Comparison of ENCODE assay signal across 26 cellular contexts in genomic region chr2:157345647-157346389, GRCh38. TPM values are rescaled to one million over a fixed set of nuclear protein-coding genes. Genes with fewer than 3 reads are reported as not detected.
"Had no signal": no experiment of that assay in that cellular context is flagged by ENCODE, and none has a peak within 500 bp of the region (broad histone marks: within the 10 kb centered on the region; RNA-seq: fewer than 3 reads in every experiment).

No MANE protein-coding gene starts in this region.

- H3K27me3 Mint-ChIP-seq: activated B cell treated with CpG ODN at 0.5 μM for 24 hours; activated CD4-positive, alpha-beta memory T cell treated with anti-CD3 and anti-CD28 coated beads for 36 hours; activated CD4-positive, alpha-beta T cell treated with anti-CD3 and anti-CD28 coated beads, Interleukin-2, amount 10 ng/mL, durations not matched to agents 7 days and 5 days; T-helper 17 cell had no signal

- DNase-seq: activated B cell treated with CpG ODN at 0.5 μM for 24 hours; activated CD4-positive, alpha-beta memory T cell treated with anti-CD3 and anti-CD28 coated beads for 36 hours; activated CD4-positive, alpha-beta T cell treated with anti-CD3 and anti-CD28 coated beads, Interleukin-2, amount 10 ng/mL, durations not matched to agents 7 days and 5 days; activated CD8-positive, alpha-beta memory T cell treated with anti-CD3 and anti-CD28 coated beads for 24 hours; activated gamma-delta T cell treated with Interleukin-2 at 50 U/mL for 16 hours; activated naive CD4-positive, alpha-beta T cell treated with anti-CD3 and anti-CD28 coated beads, Interleukin-2, amount 50 U/mL, for 16 hours; activated T-cell treated with anti-CD3 and anti-CD28 coated beads, Interleukin-2, amount 50 U/mL, for 48 hours; aorta; caudate nucleus; KG1; NCI-H1092 treated with DMSO at 0.1 percent for 48 hours; NCI-H1436; NCI-H1694 treated with DMSO at 0.1 percent for 48 hours; NCI-H2029 treated with DMSO at 0.1 percent for 48 hours; NCI-H345; NCI-H510A; NCI-H526 treated with DMSO at 0.1 percent for 48 hours; NK-92 treated with Interleukin-12 subunit alpha and Interleukin-12 subunit beta, amount 100 ng/mL, for 24 hours; PC-3; SHP77 treated with DMSO at 0.1 percent for 48 hours; T-helper 17 cell; T-helper 9 cell had no signal

- H3K9me3 ChIP-seq: breast epithelium had no signal

- H3K27ac ChIP-seq: breast epithelium had no signal

- H3K4me3 ChIP-seq: breast epithelium had no signal

- H3K4me1 ChIP-seq: breast epithelium had no signal

- H3K36me3 ChIP-seq: breast epithelium had no signal

- H3K27ac Mint-ChIP-seq: activated B cell treated with CpG ODN at 0.5 μM for 24 hours; activated CD4-positive, alpha-beta memory T cell treated with anti-CD3 and anti-CD28 coated beads for 36 hours; activated CD4-positive, alpha-beta T cell treated with anti-CD3 and anti-CD28 coated beads, Interleukin-2, amount 10 ng/mL, durations not matched to agents 7 days and 5 days; activated T-helper 2 cell treated with anti-CD3 and anti-CD28 coated beads, Interferon-gamma antibody, Interleukin-2, Interleukin-4, amounts not matched to agents 10 μg/mL and 5 μg/mL and 100 μg/mL, durations not matched to agents 14 hours and 24 hours and 36 hours; T-helper 17 cell had no signal

- H3K27me3 ChIP-seq: breast epithelium had no signal

- ATAC-seq: PC-3, T-helper 17 cell had no signal

- H3K4me1 Mint-ChIP-seq: activated B cell treated with CpG ODN at 0.5 μM for 24 hours had no signal

- H3K4me3 Mint-ChIP-seq: activated B cell treated with CpG ODN at 0.5 μM for 24 hours; activated CD4-positive, alpha-beta memory T cell treated with anti-CD3 and anti-CD28 coated beads for 36 hours; activated CD4-positive, alpha-beta T cell treated with anti-CD3 and anti-CD28 coated beads, Interleukin-2, amount 10 ng/mL, durations not matched to agents 7 days and 5 days had no signal

RNA-seq across cellular contexts. Expression of gene ERMN, which starts 20.2 kb away (rescaled TPM):
- total RNA-seq: LHCN-M2, PC-3, SK-MEL-5 had no signal
- polyA plus RNA-seq: aorta had no signal
